ENCODE assay signal across 8 cellular contexts in genomic region chr2:159903404-159904126, GRCh38. TPM values are rescaled to one million over a fixed set of nuclear protein-coding genes. Genes with fewer than 3 reads are reported as not detected.
DNase-seq lines count a peak whose midpoint lies in the region; ATAC-seq, FAIRE-seq and TF ChIP-seq lines count a peak whose summit lies in the region.

No MANE protein-coding gene starts in this region.

- H3K4me1 Mint-ChIP-seq in glutamatergic neuron (ENCODE audit: low read depth, unreplicated experiment): no peaks in the 10 kb centered on the region

- DNase-seq in DMS153 (lab: John Stamatoyannopoulos, UW): peak; percentile 34
- peak; percentile 73 for DNase-seq in MM.1S
- DNase-seq in activated T-cell treated with anti-CD3 and anti-CD28 coated beads, Interleukin-2, amount 50 U/mL, for 48 hours: peak; percentile 74 to 75
- no peak for DNase-seq in glutamatergic neuron
- no peak for DNase-seq in RCC 7860 (ENCODE audit: low spot score)

- TF ChIP-seq CTCF in MM.1S (IDR thresholded peaks at IDR 0.05; ENCODE audit: low read length): no peak
- TF ChIP-seq CTCF in glutamatergic neuron (IDR thresholded peaks at IDR 0.05; ENCODE audit: partially characterized antibody, unreplicated experiment): no peak

- peak; percentile 26 for ATAC-seq in GM21423 (IDR thresholded peaks at IDR 0.05; ENCODE audit: unreplicated experiment)
- no peak for ATAC-seq in HG03442 (IDR thresholded peaks at IDR 0.05; ENCODE audit: unreplicated experiment)

- peak overlapping the region; percentile 70; the same call in 1 of the 2 replicates for H3K27ac ChIP-seq in MM.1S (ENCODE audit: low read length)

- peaks cover 50% of the 10 kb centered on the region for H3K79me2 ChIP-seq in MM.1S (ENCODE audit: low read length)

- H3K9me3 Mint-ChIP-seq in glutamatergic neuron (ENCODE audit: unreplicated experiment): no peaks in the 10 kb centered on the region

- H3K9me3 ChIP-seq in MM.1S (replicated peaks; ENCODE audit: insufficient read depth, low read length) (no peaks in the 10 kb centered on the region), skeletal muscle satellite cell (replicated peaks; ENCODE audit: low read length) (no peaks in the 10 kb centered on the region)

- peaks cover 8% of the 10 kb centered on the region for H3K27me3 Mint-ChIP-seq in glutamatergic neuron (ENCODE audit: unreplicated experiment)

- no peaks in the 10 kb centered on the region for H3K36me3 ChIP-seq in MM.1S (replicated peaks; ENCODE audit: insufficient read depth, low read length)
- no peaks in the 10 kb centered on the region for H3K36me3 ChIP-seq in skeletal muscle satellite cell (ENCODE audit: insufficient read depth, low read length)

- H3K27me3 ChIP-seq in MM.1S (replicated peaks; ENCODE audit: insufficient read depth, low read length) (no peaks in the 10 kb centered on the region), skeletal muscle satellite cell (ENCODE audit: control insufficient read depth, insufficient read depth, low read length) (peaks cover 34% of the 10 kb centered on the region)

- H3F3A ChIP-seq in MM.1S (ENCODE audit: insufficient read depth, low read length): peaks cover 10% of the 10 kb centered on the region

- H4K20me1 ChIP-seq in MM.1S (ENCODE audit: insufficient read depth, low read length): no peaks in the 10 kb centered on the region

- no peaks in the 10 kb centered on the region for H3K9me2 ChIP-seq in MM.1S (replicated peaks; ENCODE audit: insufficient read depth, low read length)

- peaks cover 18% of the 10 kb centered on the region for H3K4me1 ChIP-seq in MM.1S (ENCODE audit: low read length)
- H3K4me1 ChIP-seq in skeletal muscle satellite cell (ENCODE audit: control insufficient read depth, insufficient read depth, low read length): peaks cover 20% of the 10 kb centered on the region

- peak overlapping the region; percentile 57 for H2AFZ ChIP-seq in MM.1S (ENCODE audit: low read length)

- H3K4me3 Mint-ChIP-seq in glutamatergic neuron (ENCODE audit: unreplicated experiment): peak overlapping the region; percentile 69

- H3K4me3 ChIP-seq in MM.1S (ENCODE audit: low read length) (peak overlapping the region; percentile 89), skeletal muscle satellite cell (ENCODE audit: low read length) (peak overlapping the region; percentile 66)

- H3K4me2 ChIP-seq in MM.1S (ENCODE audit: low read depth, low read length) (peak overlapping the region; percentile 88), skeletal muscle satellite cell (ENCODE audit: low read length) (peak overlapping the region; percentile 88)

- no peak overlapping the region for H3K27ac Mint-ChIP-seq in glutamatergic neuron (ENCODE audit: unreplicated experiment)

- H3K36me3 Mint-ChIP-seq in glutamatergic neuron (ENCODE audit: unreplicated experiment): peaks cover 7% of the 10 kb centered on the region

- no peak for FAIRE-seq in RCC 7860 (lab: Jason Lieb, UNC)

- peak overlapping the region; percentile 86 for H3K9ac ChIP-seq in MM.1S (ENCODE audit: low read length)
- peak overlapping the region; percentile 18 for H3K9ac ChIP-seq in skeletal muscle satellite cell (ENCODE audit: low read depth, low read length)

RNA-seq across cellular contexts. Expression of gene LY75, which starts 1.0 kb away (rescaled TPM):
- total RNA-seq in glutamatergic neuron (ENCODE audit: unreplicated experiment): 0.42 TPM
- total RNA-seq in skeletal muscle satellite cell (2012; rRNA removed): 0.51 TPM in 1 of 2 replicates, not detected in the other

Comparison
In these comparisons a context has a peak if more than half of its experiments do, and no peak if none do; other contexts are left out.
1. DNase-seq: peak in DMS153 (single experiment), MM.1S (single experiment) and activated T-cell treated with anti-CD3 and anti-CD28 coated beads, Interleukin-2, amount 50 U/mL, for 48 hours (2 of 2); none in glutamatergic neuron (single experiment) and RCC 7860 (single experiment).